ENCODE assay signal across 11 cellular contexts in the genomic region with DNA sequence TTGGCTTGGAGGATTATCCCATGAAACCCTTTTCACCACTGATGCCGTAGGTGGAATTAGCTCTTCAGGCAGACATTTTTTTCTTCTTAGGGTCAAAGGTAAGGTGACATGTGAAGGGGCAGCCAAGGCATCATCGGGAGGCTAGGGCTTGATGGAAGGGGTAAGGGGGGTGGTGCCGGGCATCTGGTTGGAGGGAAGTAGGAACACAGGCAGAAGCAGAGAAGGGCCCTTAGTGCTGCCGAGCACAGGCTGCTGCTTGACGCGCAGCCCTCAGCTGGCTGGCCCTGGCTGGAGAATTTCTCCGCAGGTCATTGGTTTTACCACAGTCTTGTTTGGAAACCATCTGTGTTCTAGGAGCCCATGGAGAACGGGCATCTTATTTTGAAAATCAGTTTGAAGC. TPM values are rescaled to one million over a fixed set of nuclear protein-coding genes. Genes with fewer than 3 reads are reported as not detected.
DNase-seq lines count a peak whose midpoint lies in the region; ATAC-seq and TF ChIP-seq lines count a peak whose summit lies in the region.
"Had no signal": no experiment of that assay in that cellular context is flagged by ENCODE, and none has a peak within 500 bp of the region (broad histone marks: within the 10 kb centered on the region; RNA-seq: fewer than 3 reads in every experiment).

No MANE protein-coding gene starts in this region.

- H3K4me3 ChIP-seq in mesenchymal stem cell (ENCODE audit: insufficient read depth in 1 of 2, low read depth in 1 of 2, low read length in 2 of 2) (no peak overlapping the region), thyroid gland (replicated peaks in 1 of 3) (no peak overlapping the region)
- H3K4me3 ChIP-seq: tibial nerve had no signal

- H2BK15ac ChIP-seq in mesenchymal stem cell (ENCODE audit: low read depth, poor library complexity, severe bottlenecking), result no peak overlapping the region

- no peak overlapping the region for H2AFZ ChIP-seq in mesenchymal stem cell (ENCODE audit: low read depth, low read length)

- 93% methylated on average over 8 of the region's 8 CpGs for WGBS in mesenchymal stem cell
- WGBS in thyroid gland, 2 donors, result 39 to 57% methylated on average over 8 of the region's 8 CpGs

- H3K27me3 ChIP-seq in mesenchymal stem cell (ENCODE audit: control insufficient read depth in 1 of 2, insufficient read depth in 1 of 2, low read length in 2 of 2) (no peaks in the 10 kb centered on the region), thyroid gland (no peaks in the 10 kb centered on the region)
- H3K27me3 ChIP-seq: tibial nerve had no signal

- H3K36me3 ChIP-seq in mesenchymal stem cell (ENCODE audit: control insufficient read depth in 1 of 2, insufficient read depth in 2 of 2, low read depth in 1 of 2, low read length in 2 of 2) (no peaks in the 10 kb centered on the region), thyroid gland (no peaks in the 10 kb centered on the region)
- H3K36me3 ChIP-seq: tibial nerve had no signal

- H4K91ac ChIP-seq in mesenchymal stem cell (ENCODE audit: low read length), result peak overlapping the region; percentile 66

- intact Hi-C loops in thyroid gland (cut with DNase I), result loop anchor here (5.0 kb wide), 1 partner anchor 69 kb away; a partner anchor contains a TSS

- H3K9ac ChIP-seq in mesenchymal stem cell (ENCODE audit: low read length), result no peak overlapping the region

- peaks cover 5% of the 10 kb centered on the region for H3K79me1 ChIP-seq in mesenchymal stem cell (replicated peaks; ENCODE audit: low read length, poor library complexity, severe bottlenecking)

- peak overlapping the region in 1 of 2 experiments; percentile 53 for H3K14ac ChIP-seq in mesenchymal stem cell (ENCODE audit: low read length in 2 of 2)

- no peak overlapping the region for H3K4me2 ChIP-seq in mesenchymal stem cell (ENCODE audit: low read length, poor library complexity, severe bottlenecking)

- H3K27ac ChIP-seq in mesenchymal stem cell (ENCODE audit: low read length, poor library complexity, severe bottlenecking) (no peak overlapping the region), thyroid gland (peak overlapping the region; percentile 92 to 96 (median 95))

- no peaks in the 10 kb centered on the region for H3K9me3 ChIP-seq in mesenchymal stem cell (ENCODE audit: control insufficient read depth, low read length)
- no peaks in the 10 kb centered on the region for H3K9me3 ChIP-seq in thyroid gland
- H3K9me3 ChIP-seq: tibial nerve had no signal

- ATAC-seq in HG02588 (IDR thresholded peaks at IDR 0.05; ENCODE audit: unreplicated experiment), result no peak
- ATAC-seq: Right ventricle myocardium inferior had no signal

- peak overlapping the region; percentile 73 for H2AK5ac ChIP-seq in mesenchymal stem cell (ENCODE audit: low read length, severe bottlenecking)

- H2BK120ac ChIP-seq in mesenchymal stem cell (ENCODE audit: low read depth, low read length), result no peak overlapping the region

- H2BK12ac ChIP-seq in mesenchymal stem cell (ENCODE audit: low read length in 2 of 2), result peak overlapping the region in 1 of 2 experiments; percentile 65

- peaks cover 20% of the 10 kb centered on the region for H3K4me1 ChIP-seq in mesenchymal stem cell (ENCODE audit: control insufficient read depth, insufficient read depth, low read depth, low read length)
- H3K4me1 ChIP-seq in thyroid gland, result peaks cover 58 to 64% of the 10 kb centered on the region in 2 donors

- no peak overlapping the region for H3K23ac ChIP-seq in mesenchymal stem cell (ENCODE audit: low read length in 2 of 2)

- no peak overlapping the region for H2BK5ac ChIP-seq in mesenchymal stem cell (ENCODE audit: low read depth, low read length, poor library complexity, severe bottlenecking)

- peak; percentile 34 for DNase-seq in NCI-H2196 (lab: John Stamatoyannopoulos, UW; ENCODE audit: unreplicated experiment)
- no peak for DNase-seq in NCI-H2196 treated with DMSO at 0.1 percent for 48 hours (lab: John Stamatoyannopoulos, UW; ENCODE audit: unreplicated experiment)
- peak; percentile 52 for DNase-seq in SHP77 treated with DMSO at 0.1 percent for 48 hours (lab: John Stamatoyannopoulos, UW)
- DNase-seq in mesenchymal stem cell, result no peak
- peak; percentile 80 for DNase-seq in thyroid gland
- no peak for DNase-seq in A172 (ENCODE audit: low spot score)
- DNase-seq in activated CD4-positive, alpha-beta T cell treated with anti-CD3 and anti-CD28 coated beads, Interleukin-2, amount 50 U/mL, for 48 hours, result no peak
- DNase-seq: NCI-H345 had no signal

- no peak overlapping the region for H4K8ac ChIP-seq in mesenchymal stem cell (ENCODE audit: low read length)

- TF ChIP-seq CTCF in thyroid gland (IDR thresholded peaks at IDR 0.05), result no peak

- no peak for TF ChIP-seq POLR2A in thyroid gland (IDR thresholded peaks at IDR 0.05)

- H3K4ac ChIP-seq in mesenchymal stem cell (ENCODE audit: low read depth in 1 of 2, low read length in 2 of 2), result peak overlapping the region in 1 of 2 experiments; percentile 67

- H3K18ac ChIP-seq in mesenchymal stem cell (ENCODE audit: low read depth in 1 of 2, low read length in 2 of 2), result no peak overlapping the region

RNA-seq across cellular contexts. Expression of a gene that starts 54.7 kb away (rescaled TPM):
- polyA plus RNA-seq in mesenchymal stem cell (2013, experiment 1 of 2), result 12.5 TPM
- 13.1 TPM for polyA plus RNA-seq in mesenchymal stem cell (2013, experiment 2 of 2)
- total RNA-seq in thyroid gland, result 10 to 100 TPM; 33.2 to 39.6 (median 37.0) TPM
- total RNA-seq in A172 (2014; rRNA removed; shearing (Covaris generic)), result 10.4 and 12.2 TPM in 2 replicates

Comparison
In these comparisons a context has a peak if more than half of its experiments do, and no peak if none do; other contexts are left out.
1. DNase-seq: peak in NCI-H2196 (single experiment), SHP77 treated with DMSO at 0.1 percent for 48 hours (single experiment) and thyroid gland (2 of 2); none in NCI-H2196 treated with DMSO at 0.1 percent for 48 hours (single experiment), mesenchymal stem cell (single experiment), A172 (single experiment) and activated CD4-positive, alpha-beta T cell treated with anti-CD3 and anti-CD28 coated beads, Interleukin-2, amount 50 U/mL, for 48 hours (0 of 2).